10 cellular contexts compared by ENCODE assay signal in the genomic region with DNA sequence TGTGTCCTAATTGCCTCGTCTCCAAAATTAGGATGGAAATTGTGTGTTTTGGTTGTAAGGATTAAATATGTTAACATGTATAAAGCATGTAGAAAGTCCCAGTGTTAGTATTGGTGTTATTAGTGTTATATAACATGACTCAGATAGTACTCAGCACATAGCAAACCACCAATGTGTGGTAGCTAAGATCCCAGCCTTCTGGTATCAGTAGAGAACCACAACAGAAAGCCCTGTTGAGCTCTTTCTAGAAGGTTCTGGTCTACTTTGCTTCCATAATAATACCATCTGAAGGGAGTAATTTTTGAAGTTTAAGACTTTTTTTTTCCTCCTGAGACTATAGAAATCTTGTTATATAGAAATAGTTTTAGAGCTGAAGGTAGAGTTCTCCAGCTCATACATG.
A peak's percentile ranks its signal among the peaks of the same experiment; 100 is the strongest.
DNase-seq lines count a peak whose midpoint lies in the region; ATAC-seq and TF ChIP-seq lines count a peak whose summit lies in the region.
"Had no signal": no experiment of that assay in that cellular context is flagged by ENCODE, and none has a peak within 500 bp of the region (broad histone marks: within the 10 kb centered on the region; RNA-seq: fewer than 3 reads in every experiment).

No MANE protein-coding gene starts in this region.

- H3K9me3 ChIP-seq in gastroesophageal sphincter: no peaks in the 10 kb centered on the region
- H3K9me3 ChIP-seq in colonic mucosa: no peaks in the 10 kb centered on the region

- no peaks in the 10 kb centered on the region for H3K36me3 ChIP-seq in gastroesophageal sphincter
- no peaks in the 10 kb centered on the region for H3K36me3 ChIP-seq in colonic mucosa
- H3K36me3 ChIP-seq: neural progenitor cell had no signal

- WGBS in gastroesophageal sphincter (ENCODE audit: low coverage in 1 of 2), 2 donors: 67 to 100% methylated on average over 1 of the region's 1 CpG

- TF ChIP-seq POLR2A in gastroesophageal sphincter (IDR thresholded peaks at IDR 0.05): no peak

- TF ChIP-seq CTCF in HFFc6 (IDR thresholded peaks at IDR 0.05): no peak
- TF ChIP-seq CTCF in gastroesophageal sphincter (IDR thresholded peaks at IDR 0.05): no peak
- no peak for TF ChIP-seq CTCF in colonic mucosa (IDR thresholded peaks at IDR 0.05)

- H3K27ac ChIP-seq in gastroesophageal sphincter: no peak overlapping the region
- H3K27ac ChIP-seq in colonic mucosa: no peak overlapping the region
- H3K27ac ChIP-seq: neural progenitor cell had no signal

- TF ChIP-seq EP300 in gastroesophageal sphincter (IDR thresholded peaks at IDR 0.05): no peak

- intact Hi-C loops in colonic mucosa (cut with DNase I): loop anchor here (5.0 kb wide), 1 partner anchor 63 kb away; no protein-coding TSS in a partner anchor

- ATAC-seq in GM18858 (IDR thresholded peaks at IDR 0.05; ENCODE audit: unreplicated experiment): peak; percentile 37
- no peak for ATAC-seq in gastroesophageal sphincter

- peaks cover 12 to 60% (median 21%) of the 10 kb centered on the region in 3 donors for H3K4me1 ChIP-seq in gastroesophageal sphincter
- peaks cover 5% of the 10 kb centered on the region for H3K4me1 ChIP-seq in colonic mucosa
- H3K4me1 ChIP-seq: neural progenitor cell had no signal

- no peak overlapping the region for H3K4me3 ChIP-seq in gastroesophageal sphincter
- no peak overlapping the region for H3K4me3 ChIP-seq in colonic mucosa
- H3K4me3 ChIP-seq: neural progenitor cell had no signal

- DNase-seq in HFFc6 (peak; percentile 58), RPMI7951 (ENCODE audit: low read depth) (peak; percentile 53), immature natural killer cell (peak in 2 of 3 donors; percentile 25 to 27), DMS79 (lab: John Stamatoyannopoulos, UW) (no peak), NCI-H2227 (lab: John Stamatoyannopoulos, UW; ENCODE audit: unreplicated experiment) (no peak), colonic mucosa (no peak)

- H3K4me1 Mint-ChIP-seq in HFFc6 (ENCODE audit: low read depth): peaks cover 71% of the 10 kb centered on the region
- H3K4me1 Mint-ChIP-seq in immature natural killer cell: peaks cover 34 to 51% of the 10 kb centered on the region in 2 donors

- H3K27me3 Mint-ChIP-seq in HFFc6 (ENCODE audit: insufficient read depth): peaks cover 4% of the 10 kb centered on the region; the same call in 1 of the 2 replicates
- peaks cover 4 to 5% (median 4%) of the 10 kb centered on the region in 3 donors for H3K27me3 Mint-ChIP-seq in immature natural killer cell (ENCODE audit: low read depth in 3 of 3)

- no peak overlapping the region for H3K9ac ChIP-seq in colonic mucosa (ENCODE audit: low read depth in 2 of 2, low read length in 2 of 2)
- H3K9ac ChIP-seq: neural progenitor cell had no signal

- H3K4me3 Mint-ChIP-seq in HFFc6 (no peak overlapping the region), immature natural killer cell (peak overlapping the region in 2 of 5 donors; percentile 12 to 81)
- H3K4me3 Mint-ChIP-seq: neural progenitor cell had no signal

- H3K27me3 ChIP-seq in gastroesophageal sphincter (no peaks in the 10 kb centered on the region), colonic mucosa (no peaks in the 10 kb centered on the region)
- H3K27me3 ChIP-seq: neural progenitor cell had no signal

- H3K27ac Mint-ChIP-seq in HFFc6: peak overlapping the region; percentile 83
- peak overlapping the region in 2 of 6 donors; percentile 74 to 75 for H3K27ac Mint-ChIP-seq in immature natural killer cell
- H3K27ac Mint-ChIP-seq: neural progenitor cell had no signal

- H3K36me3 Mint-ChIP-seq in HFFc6 (ENCODE audit: low read depth) (no peaks in the 10 kb centered on the region), immature natural killer cell (no peaks in the 10 kb centered on the region)
- H3K36me3 Mint-ChIP-seq: neural progenitor cell had no signal

- H3K9me3 Mint-ChIP-seq in HFFc6: no peaks in the 10 kb centered on the region
- H3K9me3 Mint-ChIP-seq in immature natural killer cell: no peaks in the 10 kb centered on the region
- H3K9me3 Mint-ChIP-seq: activated T-helper 2 cell treated with anti-CD3 and anti-CD28 coated beads, Interferon-gamma antibody, Interleukin-2, Interleukin-4, amounts not matched to agents 10 μg/mL and 5 μg/mL and 100 μg/mL, durations not matched to agents 14 hours and 24 hours and 36 hours; neural progenitor cell had no signal

Comparison
In these comparisons a context has a peak if more than half of its experiments do, and no peak if none do; other contexts are left out.
1. DNase-seq: peak in HFFc6 (single experiment), RPMI7951 (single experiment) and immature natural killer cell (2 of 3); none in DMS79 (single experiment), NCI-H2227 (single experiment) and colonic mucosa (single experiment).